ENCODE assay signal across 13 cellular contexts in the genomic region with DNA sequence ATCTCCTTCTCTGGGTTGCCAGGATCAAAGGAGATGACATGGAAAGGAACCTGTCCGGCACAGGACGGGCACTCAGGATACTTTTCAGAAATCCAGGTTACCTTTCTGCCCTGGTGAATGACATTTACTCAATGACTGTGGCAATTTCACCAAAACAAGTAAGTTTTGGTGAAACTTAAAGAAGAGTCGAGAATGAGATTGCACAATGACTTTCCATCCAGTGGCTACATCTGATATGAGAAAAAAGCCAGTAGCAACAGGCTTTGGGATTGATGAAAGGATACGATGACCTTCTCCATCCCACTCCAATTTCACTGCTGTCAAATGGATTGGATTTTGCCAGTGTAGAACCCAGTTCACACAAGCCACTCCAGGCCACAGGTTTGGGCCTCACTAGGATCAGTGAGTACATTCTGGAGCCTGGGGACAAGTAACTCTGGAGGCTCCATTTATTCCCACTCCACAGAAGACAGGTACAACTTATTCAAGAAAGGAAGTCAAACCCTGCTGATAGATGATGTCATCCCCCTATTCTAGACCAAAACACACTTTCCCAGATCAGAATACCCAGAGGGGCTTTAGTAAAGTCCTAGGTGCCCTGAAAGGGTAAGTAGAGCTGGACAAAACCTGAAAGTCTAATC.
A peak's percentile ranks its signal among the peaks of the same experiment; 100 is the strongest.
DNase-seq lines count a peak whose midpoint lies in the region; ATAC-seq and TF ChIP-seq lines count a peak whose summit lies in the region.
"Had no signal": no experiment of that assay in that cellular context is flagged by ENCODE, and none has a peak within 500 bp of the region (broad histone marks: within the 10 kb centered on the region; RNA-seq: fewer than 3 reads in every experiment).

No MANE protein-coding gene starts in this region.

- H3K36me3 ChIP-seq in ACC112 (ENCODE audit: insufficient read depth, low read length) (peaks cover 59% of the 10 kb centered on the region), HUES48 (ENCODE audit: control insufficient read depth, insufficient read depth, low read length) (peaks cover 93% of the 10 kb centered on the region), esophagus (ENCODE audit: control insufficient read depth in 2 of 2, insufficient read depth in 2 of 2, low read length in 1 of 2) (peaks cover 7 to 15% of the 10 kb centered on the region in 2 donors), osteoblast (ENCODE audit: insufficient read depth, low read length) (peaks cover 45% of the 10 kb centered on the region)

- ATAC-seq in HG03432 (IDR thresholded peaks at IDR 0.05; ENCODE audit: unreplicated experiment), result no peak
- ATAC-seq: activated CD8-positive, alpha-beta T cell treated with anti-CD3 and anti-CD28 coated beads for 36 hours; effector memory CD8-positive, alpha-beta T cell had no signal

- no peak for TF ChIP-seq CTCF in osteoblast (IDR thresholded peaks at IDR 0.05; ENCODE audit: extremely low read depth, low read depth, low read length)

- H3K9me3 ChIP-seq in HUES48 (ENCODE audit: control insufficient read depth, insufficient read depth, low read length) (no peaks in the 10 kb centered on the region), esophagus (ENCODE audit: control insufficient read depth in 2 of 2, insufficient read depth in 1 of 2, low read depth in 1 of 2, low read length in 1 of 2) (no peaks in the 10 kb centered on the region), osteoblast (ENCODE audit: low read depth, low read length) (no peaks in the 10 kb centered on the region)

- DNase-seq in osteoblast (ENCODE audit: insufficient read length, low spot score, missing footprints), result no peak
- no peak for DNase-seq in HEK293T (ENCODE audit: extremely low spot score)
- no peak for DNase-seq in NCI-H2029 treated with DMSO at 0.1 percent for 48 hours (lab: John Stamatoyannopoulos, UW)
- DNase-seq in activated CD4-positive, alpha-beta T cell treated with anti-CD3 and anti-CD28 coated beads, Interleukin-2, amount 50 U/mL, for 4 hours, result no peak
- DNase-seq: activated CD8-positive, alpha-beta T cell treated with anti-CD3 and anti-CD28 coated beads for 36 hours; activated gamma-delta T cell; effector memory CD8-positive, alpha-beta T cell; H7; NCI-H1105 had no signal

- no peaks in the 10 kb centered on the region for H3K27me3 ChIP-seq in ACC112 (ENCODE audit: insufficient read depth, low read length)
- H3K27me3 ChIP-seq in HUES48 (ENCODE audit: control insufficient read depth, insufficient read depth, low read length), result no peaks in the 10 kb centered on the region
- no peaks in the 10 kb centered on the region for H3K27me3 ChIP-seq in esophagus (ENCODE audit: control insufficient read depth in 1 of 2, insufficient read depth in 2 of 2, low read length in 2 of 2)
- no peaks in the 10 kb centered on the region for H3K27me3 ChIP-seq in osteoblast (ENCODE audit: insufficient read depth, low read length)

- H3K4me3 ChIP-seq in ACC112 (ENCODE audit: low read depth, low read length), result no peak overlapping the region
- H3K4me3 ChIP-seq in HUES48 (ENCODE audit: low read depth, low read length), result no peak overlapping the region
- H3K4me3 ChIP-seq in esophagus (ENCODE audit: low read depth in 1 of 2, low read length in 2 of 2), result no peak overlapping the region
- no peak overlapping the region for H3K4me3 ChIP-seq in osteoblast (ENCODE audit: insufficient read depth, low read length)

- H3K4me2 ChIP-seq in osteoblast (ENCODE audit: insufficient read depth, low read length), result no peak overlapping the region

- H3K79me2 ChIP-seq in ACC112 (ENCODE audit: control insufficient read depth, insufficient read depth, low read length, unreplicated experiment) (peaks cover 13% of the 10 kb centered on the region), osteoblast (ENCODE audit: insufficient read depth, low read length) (peaks cover 27% of the 10 kb centered on the region)

- peaks cover 3% of the 10 kb centered on the region for H4K20me1 ChIP-seq in osteoblast (ENCODE audit: insufficient read depth, low read length)

- no peak overlapping the region; the same call in 1 of the 2 replicates for H3K9ac ChIP-seq in HUES48 (ENCODE audit: low read depth, low read length)

- H2AFZ ChIP-seq in ACC112 (ENCODE audit: low read length, unreplicated experiment) (no peak overlapping the region), osteoblast (ENCODE audit: low read length) (no peak overlapping the region)

- H3K27ac ChIP-seq in ACC112 (ENCODE audit: low read depth, low read length) (peak overlapping the region; percentile 52), HUES48 (ENCODE audit: low read depth, low read length) (peak overlapping the region; percentile 23), esophagus (ENCODE audit: low read depth in 2 of 2, low read length in 1 of 2) (peak overlapping the region; percentile 31 to 61), osteoblast (ENCODE audit: low read depth, low read length) (peak overlapping the region; percentile 26)

- H3K4me1 ChIP-seq in ACC112 (ENCODE audit: control insufficient read depth, insufficient read depth, low read length, unreplicated experiment), result peaks cover 22% of the 10 kb centered on the region
- H3K4me1 ChIP-seq in HUES48 (ENCODE audit: control insufficient read depth, insufficient read depth, low read length), result peaks cover 41% of the 10 kb centered on the region
- peaks cover 0 to 5% of the 10 kb centered on the region in 2 donors for H3K4me1 ChIP-seq in esophagus (ENCODE audit: control insufficient read depth in 2 of 2, insufficient read depth in 2 of 2, low read length in 1 of 2)
- H3K4me1 ChIP-seq in osteoblast (ENCODE audit: insufficient read depth, low read length), result peaks cover 5% of the 10 kb centered on the region

- POLR2A ChIA-PET in HEK293T (lab: Yijun Ruan, JAX), result no interaction called here

- CTCF ChIA-PET in HEK293T (lab: Yijun Ruan, JAX), result no interaction called here

- 96 to 97% methylated on average over 4 of the region's 4 CpGs for WGBS in esophagus, 2 donors

TF ChIP-seq in HEK293T, 16 proteins besides CTCF, POLR2A, EP300 and RAD21:
- TF ChIP-seq ZNF384 (IDR thresholded peaks at IDR 0.05), result no peak
- TF ChIP-seq SUZ12 (IDR thresholded peaks at IDR 0.05), result no peak
- no peak for TF ChIP-seq SP1 (IDR thresholded peaks at IDR 0.05)
- no peak for TF ChIP-seq HDGF (IDR thresholded peaks at IDR 0.05; ENCODE audit: borderline replicate concordance)
- TF ChIP-seq BHLHE40 (IDR thresholded peaks at IDR 0.05; ENCODE audit: borderline replicate concordance), result no peak
- TF ChIP-seq LEF1 (IDR thresholded peaks at IDR 0.05; ENCODE audit: borderline replicate concordance), result no peak
- no peak for TF ChIP-seq ARNT (IDR thresholded peaks at IDR 0.05)
- TF ChIP-seq NFRKB (IDR thresholded peaks at IDR 0.05), result no peak
- no peak for TF ChIP-seq TARDBP (IDR thresholded peaks at IDR 0.05)
- no peak for TF ChIP-seq FOXK2 (IDR thresholded peaks at IDR 0.05)
- TF ChIP-seq L3MBTL2 (conservative IDR thresholded peaks at IDR 0.05), result no peak
